1 cellular context compared by ENCODE assay signal in the genomic region with DNA sequence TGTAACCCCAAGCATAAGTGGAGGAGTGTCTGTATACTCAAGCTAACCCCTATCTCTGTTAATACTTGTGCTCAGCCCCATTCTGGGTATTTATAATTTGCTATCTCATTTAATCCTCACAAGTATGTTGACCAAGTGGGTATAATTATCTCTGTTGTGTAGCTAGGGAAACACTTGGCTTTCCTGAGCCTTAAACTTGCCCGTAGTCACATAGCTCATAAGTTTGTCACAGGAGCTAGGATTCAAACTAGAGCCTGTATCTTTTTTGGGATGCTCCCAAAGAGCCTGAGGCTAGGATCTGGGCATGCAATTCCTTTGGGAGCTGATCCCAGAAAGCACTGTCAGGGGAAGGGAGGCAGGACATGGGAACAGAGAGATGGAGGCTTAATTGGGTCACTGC.
TF ChIP-seq lines count a peak whose summit lies in the region.

No MANE protein-coding gene starts in this region.

TF ChIP-seq in H1, 55 proteins besides CTCF, POLR2A, EP300 and RAD21:
- no peak for TF ChIP-seq SUZ12 (IDR thresholded peaks at IDR 0.05; ENCODE audit: low read length)
- TF ChIP-seq RBBP5 (IDR thresholded peaks at IDR 0.05; ENCODE audit: borderline replicate concordance, low read depth, low read length) = no peak
- TF ChIP-seq JUN (IDR thresholded peaks at IDR 0.05; ENCODE audit: low read depth, low read length) = no peak
- TF ChIP-seq, protein P1, sequence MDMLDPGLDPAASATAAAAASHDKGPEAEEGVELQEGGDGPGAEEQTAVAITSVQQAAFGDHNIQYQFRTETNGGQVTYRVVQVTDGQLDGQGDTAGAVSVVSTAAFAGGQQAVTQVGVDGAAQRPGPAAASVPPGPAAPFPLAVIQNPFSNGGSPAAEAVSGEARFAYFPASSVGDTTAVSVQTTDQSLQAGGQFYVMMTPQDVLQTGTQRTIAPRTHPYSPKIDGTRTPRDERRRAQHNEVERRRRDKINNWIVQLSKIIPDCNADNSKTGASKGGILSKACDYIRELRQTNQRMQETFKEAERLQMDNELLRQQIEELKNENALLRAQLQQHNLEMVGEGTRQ (IDR thresholded peaks at IDR 0.05; ENCODE audit: low read length) = no peak
- no peak for TF ChIP-seq HDAC6 (IDR thresholded peaks at IDR 0.05; ENCODE audit: low read depth, low read length)
- no peak for TF ChIP-seq NRF1 (IDR thresholded peaks at IDR 0.05; ENCODE audit: low read depth, low read length)
- TF ChIP-seq PHF8 (conservative IDR thresholded peaks at IDR 0.05; ENCODE audit: low read depth, low read length) = no peak
- no peak for TF ChIP-seq SP4 (IDR thresholded peaks at IDR 0.05; ENCODE audit: low read length)
- no peak for TF ChIP-seq SP2 (IDR thresholded peaks at IDR 0.05; ENCODE audit: low read length)
- TF ChIP-seq, protein P2, sequence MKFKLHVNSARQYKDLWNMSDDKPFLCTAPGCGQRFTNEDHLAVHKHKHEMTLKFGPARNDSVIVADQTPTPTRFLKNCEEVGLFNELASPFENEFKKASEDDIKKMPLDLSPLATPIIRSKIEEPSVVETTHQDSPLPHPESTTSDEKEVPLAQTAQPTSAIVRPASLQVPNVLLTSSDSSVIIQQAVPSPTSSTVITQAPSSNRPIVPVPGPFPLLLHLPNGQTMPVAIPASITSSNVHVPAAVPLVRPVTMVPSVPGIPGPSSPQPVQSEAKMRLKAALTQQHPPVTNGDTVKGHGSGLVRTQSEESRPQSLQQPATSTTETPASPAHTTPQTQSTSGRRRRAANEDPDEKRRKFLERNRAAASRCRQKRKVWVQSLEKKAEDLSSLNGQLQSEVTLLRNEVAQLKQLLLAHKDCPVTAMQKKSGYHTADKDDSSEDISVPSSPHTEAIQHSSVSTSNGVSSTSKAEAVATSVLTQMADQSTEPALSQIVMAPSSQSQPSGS (IDR thresholded peaks at IDR 0.05; ENCODE audit: low read length) = no peak
- TF ChIP-seq EZH2 (IDR thresholded peaks at IDR 0.05; ENCODE audit: low read depth, low read length, severe bottlenecking) = no peak
- TF ChIP-seq RNF2 (IDR thresholded peaks at IDR 0.05; ENCODE audit: borderline replicate concordance, low read depth, low read length, missing control alignments, poor library complexity, severe bottlenecking) = no peak
- no peak for TF ChIP-seq JUND (IDR thresholded peaks at IDR 0.05; ENCODE audit: low read length)
- TF ChIP-seq NANOG (IDR thresholded peaks at IDR 0.05; ENCODE audit: insufficient read depth, low read depth, low read length, poor library complexity, severe bottlenecking) = no peak
